In the genomic region with DNA sequence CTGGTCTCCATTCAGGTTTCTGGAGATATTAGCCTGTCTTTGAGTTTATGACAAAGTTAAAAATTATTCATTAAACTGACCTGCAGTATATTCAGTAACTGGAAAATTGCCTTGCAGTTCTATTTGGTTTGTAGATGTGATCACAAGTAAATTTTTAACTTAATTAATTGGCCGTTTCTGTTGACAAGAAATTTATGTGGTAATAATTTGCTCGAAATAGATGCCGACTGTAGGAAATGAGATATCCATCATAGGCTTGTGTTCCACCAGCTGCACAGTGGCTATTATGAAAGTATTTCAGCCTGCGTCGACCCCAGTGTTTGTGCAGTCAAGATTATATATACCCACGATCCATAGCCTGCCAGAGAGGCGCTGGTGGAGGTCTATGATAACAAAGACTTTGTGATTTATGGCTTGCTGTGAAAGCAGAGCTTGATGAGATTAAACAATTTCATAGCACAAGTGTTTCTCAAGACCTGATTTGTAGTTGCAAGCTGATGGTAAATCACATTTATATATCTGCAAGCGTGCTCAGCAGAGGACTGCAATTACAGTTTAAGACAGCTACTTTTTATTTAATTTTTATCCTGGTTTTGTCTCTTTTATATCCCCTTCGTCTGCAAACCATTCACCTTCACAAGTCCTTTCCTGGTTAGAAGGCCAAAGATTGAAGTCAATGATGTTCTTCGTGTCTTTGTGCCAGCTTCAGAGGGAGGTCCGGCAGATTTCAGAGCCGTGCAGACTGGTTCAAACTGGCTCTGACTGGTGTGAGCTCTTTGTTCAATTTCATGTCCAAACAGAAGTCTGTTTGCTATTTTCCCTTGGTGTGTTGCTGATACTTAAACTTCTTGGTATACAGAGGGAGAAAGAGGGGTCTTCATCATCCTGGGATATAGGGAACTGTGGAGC, we compare ENCODE assay signal across 15 cellular contexts.
DNase-seq lines count a peak whose midpoint lies in the region; ATAC-seq, FAIRE-seq and TF ChIP-seq lines count a peak whose summit lies in the region.
"Had no signal": no experiment of that assay in that cellular context is flagged by ENCODE, and none has a peak within 500 bp of the region (broad histone marks: within the 10 kb centered on the region; RNA-seq: fewer than 3 reads in every experiment).

No MANE protein-coding gene starts in this region.

- no peak for ATAC-seq in activated T-cell treated with anti-CD3 and anti-CD28 coated beads, Interleukin-2, amount 50 U/mL, for 72 hours (replicated peaks in 1 of 2)
- ATAC-seq in natural killer cell treated with Interleukin-12 subunit alpha and Interleukin-12 subunit beta and Interleukin-15 and Interleukin-18, amount 100 ng/mL, for 72 hours = no peak
- ATAC-seq: T-cell had no signal

- no peak for TF ChIP-seq POLR2A in sigmoid colon (IDR thresholded peaks at IDR 0.05)

- H3K36me3 ChIP-seq in sigmoid colon = no peaks in the 10 kb centered on the region

- no peaks in the 10 kb centered on the region for H3K9me3 ChIP-seq in sigmoid colon

- intact Hi-C loops in sigmoid colon (cut with DNase I) = loop anchor here (1.0 to 10.0 kb wide), 5 partner anchors 30 to 242 kb away; no protein-coding TSS in a partner anchor

- H3K4me3 ChIP-seq in fibroblast of pulmonary artery (replicated peaks; ENCODE audit: low read depth, low read length) (no peak overlapping the region), sigmoid colon (no peak overlapping the region)

- H3K4me1 ChIP-seq in sigmoid colon = peaks cover 0 to 55% (median 42%) of the 10 kb centered on the region in 4 donors

- no peaks in the 10 kb centered on the region for H3K36me3 Mint-ChIP-seq in activated T-cell treated with anti-CD3 and anti-CD28 coated beads, Interleukin-2, amount 50 U/mL, for 72 hours (ENCODE audit: insufficient read depth in 2 of 2)
- peaks cover 4% of the 10 kb centered on the region for H3K36me3 Mint-ChIP-seq in natural killer cell treated with Interleukin-12 subunit alpha and Interleukin-12 subunit beta and Interleukin-15 and Interleukin-18, amount 100 ng/mL, for 72 hours
- H3K36me3 Mint-ChIP-seq: T-cell had no signal

- FAIRE-seq in HTR-8/SVneo (lab: Jason Lieb, UNC) = peak; percentile 13
- FAIRE-seq: colon had no signal

- peaks cover 1 to 9% of the 10 kb centered on the region in 2 donors for H3K9me3 Mint-ChIP-seq in activated T-cell treated with anti-CD3 and anti-CD28 coated beads, Interleukin-2, amount 50 U/mL, for 72 hours
- peaks cover 10% of the 10 kb centered on the region for H3K9me3 Mint-ChIP-seq in natural killer cell treated with Interleukin-12 subunit alpha and Interleukin-12 subunit beta and Interleukin-15 and Interleukin-18, amount 100 ng/mL, for 72 hours

- no peaks in the 10 kb centered on the region for H3K27me3 ChIP-seq in sigmoid colon

- peak in 2 of 4 donors; percentile 12 to 30 for TF ChIP-seq EP300 in sigmoid colon (IDR thresholded peaks at IDR 0.05)

- H3K4me1 Mint-ChIP-seq in activated T-cell treated with anti-CD3 and anti-CD28 coated beads, Interleukin-2, amount 50 U/mL, for 72 hours (ENCODE audit: low read depth) = no peaks in the 10 kb centered on the region
- H3K4me1 Mint-ChIP-seq in natural killer cell treated with Interleukin-12 subunit alpha and Interleukin-12 subunit beta and Interleukin-15 and Interleukin-18, amount 100 ng/mL, for 72 hours (ENCODE audit: low read depth in 2 of 2) = no peaks in the 10 kb centered on the region
- H3K4me1 Mint-ChIP-seq: T-cell had no signal

- H3K27ac ChIP-seq in sigmoid colon = peak overlapping the region in 3 of 4 donors; percentile 44 to 59 (median 59)

- no peak overlapping the region for H3K4me3 Mint-ChIP-seq in activated T-cell treated with anti-CD3 and anti-CD28 coated beads, Interleukin-2, amount 50 U/mL, for 72 hours
- H3K4me3 Mint-ChIP-seq in natural killer cell treated with Interleukin-12 subunit alpha and Interleukin-12 subunit beta and Interleukin-15 and Interleukin-18, amount 100 ng/mL, for 72 hours = no peak overlapping the region
- H3K4me3 Mint-ChIP-seq: T-cell had no signal

- peaks cover 6% of the 10 kb centered on the region for H3K27me3 Mint-ChIP-seq in activated T-cell treated with anti-CD3 and anti-CD28 coated beads, Interleukin-2, amount 50 U/mL, for 72 hours (ENCODE audit: low read depth)
- peaks cover 3 to 7% of the 10 kb centered on the region in 2 donors for H3K27me3 Mint-ChIP-seq in natural killer cell treated with Interleukin-12 subunit alpha and Interleukin-12 subunit beta and Interleukin-15 and Interleukin-18, amount 100 ng/mL, for 72 hours

- DNase-seq in HTR-8/SVneo (ENCODE audit: insufficient read length, low spot score) = peak; percentile 56
- DNase-seq in NCI-H69 (lab: John Stamatoyannopoulos, UW) = peak; percentile 86
- peak; percentile 50 for DNase-seq in fibroblast of pulmonary artery (ENCODE audit: low read depth)
- peak; percentile 84 for DNase-seq in sigmoid colon
- no peak for DNase-seq in activated T-cell treated with anti-CD3 and anti-CD28 coated beads, Interleukin-2, amount 50 U/mL, for 72 hours
- DNase-seq in DMS 273 (lab: John Stamatoyannopoulos, UW; ENCODE audit: unreplicated experiment) = no peak
- no peak for DNase-seq in activated CD8-positive, alpha-beta memory T cell treated with anti-CD3 and anti-CD28 coated beads, Interleukin-2, amount 50 U/mL, for 48 hours
- no peak for DNase-seq in natural killer cell treated with Interleukin-12 subunit alpha and Interleukin-12 subunit beta and Interleukin-15 and Interleukin-18, amount 100 ng/mL, for 72 hours (ENCODE audit: low spot score)
- DNase-seq: activated CD4-positive, alpha-beta T cell treated with anti-CD3 and anti-CD28 coated beads, Interleukin-2, amount 50 U/mL, for 4 hours; activated naive CD4-positive, alpha-beta T cell; H7; NCI-H524 treated with DMSO at 0.1 percent for 48 hours; stimulated activated CD4-positive, alpha-beta T cell treated with anti-CD3 and anti-CD28 coated beads, Interleukin-4, amount 100 ng/mL, for 4 hours; T-cell had no signal

- H3K27ac Mint-ChIP-seq in activated T-cell treated with anti-CD3 and anti-CD28 coated beads, Interleukin-2, amount 50 U/mL, for 72 hours = no peak overlapping the region
- H3K27ac Mint-ChIP-seq in natural killer cell treated with Interleukin-12 subunit alpha and Interleukin-12 subunit beta and Interleukin-15 and Interleukin-18, amount 100 ng/mL, for 72 hours = no peak overlapping the region
- H3K27ac Mint-ChIP-seq: T-cell had no signal

- TF ChIP-seq CTCF in fibroblast of pulmonary artery (IDR thresholded peaks at IDR 0.05; ENCODE audit: low read length, missing control alignments) = no peak
- no peak for TF ChIP-seq CTCF in sigmoid colon (IDR thresholded peaks at IDR 0.05)

- 29 to 70% methylated on average over 12 of the region's 12 CpGs for WGBS in sigmoid colon, 2 donors

Comparison
In these comparisons a context has a peak if more than half of its experiments do, and no peak if none do; other contexts are left out.
1. DNase-seq: peak in HTR-8/SVneo (single experiment), NCI-H69 (single experiment), fibroblast of pulmonary artery (single experiment) and sigmoid colon (single experiment); none in activated T-cell treated with anti-CD3 and anti-CD28 coated beads, Interleukin-2, amount 50 U/mL, for 72 hours (0 of 2), DMS 273 (single experiment), activated CD8-positive, alpha-beta memory T cell treated with anti-CD3 and anti-CD28 coated beads, Interleukin-2, amount 50 U/mL, for 48 hours (single experiment) and natural killer cell treated with Interleukin-12 subunit alpha and Interleukin-12 subunit beta and Interleukin-15 and Interleukin-18, amount 100 ng/mL, for 72 hours (single experiment).